Comparison of ENCODE assay signal across 32 cellular contexts in the genomic region with DNA sequence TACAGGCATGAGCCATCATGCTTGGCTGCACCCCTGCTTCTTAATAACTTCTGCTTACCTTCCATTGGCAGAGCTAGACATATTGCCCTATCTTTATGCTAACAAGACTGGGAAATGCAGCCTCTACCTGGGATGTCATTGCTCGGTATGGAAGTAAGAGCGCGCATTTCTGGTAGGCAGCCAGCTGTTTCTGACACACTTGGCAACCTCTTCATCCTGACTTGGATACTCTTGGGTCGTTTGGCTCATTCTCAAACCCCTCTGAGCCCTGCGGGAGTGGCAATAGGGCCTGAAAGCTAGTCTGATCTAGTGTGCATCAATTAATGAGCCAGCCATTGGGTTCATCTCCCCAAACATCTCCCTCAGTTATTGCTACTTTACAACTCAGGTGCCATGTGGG. TPM values are rescaled to one million over a fixed set of nuclear protein-coding genes. Genes with fewer than 3 reads are reported as not detected.
"Had no signal": no experiment of that assay in that cellular context is flagged by ENCODE, and none has a peak within 500 bp of the region (broad histone marks: within the 10 kb centered on the region; RNA-seq: fewer than 3 reads in every experiment).

No MANE protein-coding gene starts in this region.

- H3K36me3 ChIP-seq: adrenal gland, colonic mucosa, esophagus squamous epithelium, gastroesophageal sphincter had no signal

- ATAC-seq: activated CD4-positive, alpha-beta T cell treated with anti-CD3 and anti-CD28 coated beads for 36 hours; activated CD8-positive, alpha-beta memory T cell treated with anti-CD3 and anti-CD28 coated beads, Interleukin-2, amount 10 ng/mL, durations not matched to agents 7 days and 5 days; activated CD8-positive, alpha-beta T cell treated with anti-CD3 and anti-CD28 coated beads, Interleukin-2, amount 10 ng/mL, durations not matched to agents 7 days and 5 days; activated naive CD8-positive, alpha-beta T cell treated with anti-CD3 and anti-CD28 coated beads, Interleukin-2, amount 50 U/mL, for 24 hours; body of pancreas; gastroesophageal sphincter had no signal

- H3K4me3 ChIP-seq: adrenal gland, body of pancreas, colonic mucosa, esophagus squamous epithelium, gastroesophageal sphincter had no signal

- DNase-seq: activated CD4-positive, alpha-beta memory T cell treated with anti-CD3 and anti-CD28 coated beads for 36 hours; activated CD4-positive, alpha-beta T cell treated with anti-CD3 and anti-CD28 coated beads for 36 hours; activated CD4-positive, alpha-beta T cell treated with anti-CD3 and anti-CD28 coated beads, Interleukin-2, amount 10 ng/mL, durations not matched to agents 24 days and 14 days; activated CD4-positive, CD25-positive, alpha-beta regulatory T cell; activated CD4-positive, CD25-positive, alpha-beta regulatory T cell treated with anti-CD3 and anti-CD28 coated beads, Interleukin-2, amount 50 U/mL, for 72 hours; activated CD8-positive, alpha-beta memory T cell treated with anti-CD3 and anti-CD28 coated beads, Interleukin-2, amount 10 ng/mL, durations not matched to agents 7 days and 5 days; activated CD8-positive, alpha-beta memory T cell treated with anti-CD3 and anti-CD28 coated beads, Interleukin-2, amount 50 U/mL, for 4 hours; activated CD8-positive, alpha-beta T cell treated with anti-CD3 and anti-CD28 coated beads, Interleukin-2, amount 10 ng/mL, durations not matched to agents 7 days and 5 days; activated effector memory CD4-positive, alpha-beta T cell treated with anti-CD3 and anti-CD28 coated beads, Interleukin-2, amount 50 U/mL, for 16 hours; activated naive CD4-positive, alpha-beta T cell treated with anti-CD3 and anti-CD28 coated beads for 36 hours; activated naive CD8-positive, alpha-beta T cell treated with anti-CD3 and anti-CD28 coated beads for 36 hours; activated naive CD8-positive, alpha-beta T cell treated with anti-CD3 and anti-CD28 coated beads, Interleukin-2, amount 50 U/mL, for 24 hours; activated T-cell treated with anti-CD3 and anti-CD28 coated beads, Interleukin-2, amount 50 U/mL, for 1 hour; activated T-cell treated with anti-CD3 and anti-CD28 coated beads, Interleukin-2, amount 50 U/mL, for 48 hours; adrenal gland; amygdala; aorta; body of pancreas; central memory CD4-positive, alpha-beta T cell; cerebellar nuclear complex; colonic mucosa; effector CD8-positive, alpha-beta T cell; esophagus squamous epithelium; foreskin melanocyte; T-helper 2 cell had no signal

- H3K27me3 ChIP-seq: adrenal gland, body of pancreas, colonic mucosa, esophagus squamous epithelium, gastroesophageal sphincter had no signal

- H3K9me3 ChIP-seq: adrenal gland, body of pancreas, colonic mucosa, esophagus squamous epithelium, gastroesophageal sphincter had no signal

- FAIRE-seq: endometrium, endothelial cell of umbilical vein had no signal

- H3K4me1 ChIP-seq: adrenal gland, gastroesophageal sphincter had no signal

- H3K27ac ChIP-seq: adrenal gland, body of pancreas, colonic mucosa, epithelial cell of prostate, esophagus squamous epithelium, gastroesophageal sphincter had no signal

RNA-seq across cellular contexts. Expression of gene PLBD1, which starts 5.4 kb away (rescaled TPM):
- total RNA-seq: activated CD4-positive, alpha-beta memory T cell treated with anti-CD3 and anti-CD28 coated beads for 36 hours; activated CD4-positive, alpha-beta T cell treated with anti-CD3 and anti-CD28 coated beads for 36 hours; activated CD4-positive, alpha-beta T cell treated with anti-CD3 and anti-CD28 coated beads, Interleukin-2, amount 10 ng/mL, durations not matched to agents 24 days and 14 days; activated CD8-positive, alpha-beta memory T cell treated with anti-CD3 and anti-CD28 coated beads, Interleukin-2, amount 10 ng/mL, durations not matched to agents 7 days and 5 days; activated CD8-positive, alpha-beta T cell treated with anti-CD3 and anti-CD28 coated beads, Interleukin-2, amount 10 ng/mL, durations not matched to agents 7 days and 5 days; activated naive CD4-positive, alpha-beta T cell treated with anti-CD3 and anti-CD28 coated beads for 36 hours; activated T-helper 1 cell treated with anti-CD3 and anti-CD28 coated beads, Interleukin-12 subunit alpha, Interleukin-12 subunit beta, Interleukin-2, Interleukin-4 antibody, amounts not matched to agents 30 ng/mL and 10 ng/mL and 1 ng/mL, durations not matched to agents 14 hours and 24 hours and 36 hours; activated T-helper 2 cell treated with anti-CD3 and anti-CD28 coated beads, Interferon-gamma antibody, Interleukin-2, Interleukin-4, amounts not matched to agents 10 μg/mL and 5 μg/mL and 100 μg/mL, durations not matched to agents 14 hours and 24 hours and 36 hours; endothelial cell of umbilical vein; T-helper 1 cell treated with Interleukin-12 subunit alpha and Interleukin-12 subunit beta and Interleukin-4 antibody, amounts not matched to agents 30 ng/mL and 1 ng/mL, for 36 hours had no signal
